3 cellular contexts compared by ENCODE assay signal in the genomic region with DNA sequence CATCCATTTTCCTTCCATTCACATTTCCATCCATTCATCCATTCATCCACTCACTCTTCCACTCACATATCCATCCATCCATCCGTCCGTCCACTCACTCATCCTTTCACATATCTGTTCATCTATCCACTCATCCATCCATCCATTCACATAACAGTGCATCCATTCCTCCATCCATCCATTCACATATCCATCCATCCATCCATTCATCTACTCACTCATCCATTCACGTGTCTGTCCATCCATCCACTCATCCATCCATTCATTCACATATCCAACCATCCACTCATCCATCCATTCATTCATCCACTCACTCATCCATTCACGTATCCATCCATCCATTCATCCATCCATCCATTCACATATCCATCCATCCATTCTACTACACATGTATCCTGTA.
TF ChIP-seq lines count a peak whose summit lies in the region.

No MANE protein-coding gene starts in this region.

TF ChIP-seq in HEK293, 187 proteins besides CTCF, POLR2A, EP300 and RAD21 (continues in another document):
- 0 out of 2 replicates have a peak, but pooled peaks have one; percentile 70 for TF ChIP-seq ZNF521 (tag by site-specific recombination; IDR thresholded peaks at IDR 0.05)
- no peak for TF ChIP-seq ZNF544 (tag by site-specific recombination; IDR thresholded peaks at IDR 0.05)
- no peak for TF ChIP-seq ZNF16 (tag by site-specific recombination; IDR thresholded peaks at IDR 0.05; ENCODE audit: low read depth)
- no peak for TF ChIP-seq MEIS1 (CRISPR knock-in tag; IDR thresholded peaks at IDR 0.05; ENCODE audit: borderline replicate concordance)
- TF ChIP-seq ZNF274 (IDR thresholded peaks at IDR 0.05; ENCODE audit: low read length), result no peak
- no peak for TF ChIP-seq ZNF274 (tag by site-specific recombination; IDR thresholded peaks at IDR 0.05; ENCODE audit: borderline replicate concordance)
- no peak for TF ChIP-seq ZNF146 (tag by site-specific recombination; IDR thresholded peaks at IDR 0.05)
- TF ChIP-seq ZNF174 (tag by site-specific recombination; IDR thresholded peaks at IDR 0.05), result no peak
- TF ChIP-seq GLI4 (tag by site-specific recombination; IDR thresholded peaks at IDR 0.05), result no peak
- no peak for TF ChIP-seq ZNF121 (tag by site-specific recombination; IDR thresholded peaks at IDR 0.05)
- no peak for TF ChIP-seq YY2 (tag by site-specific recombination; IDR thresholded peaks at IDR 0.05)
- TF ChIP-seq, protein P1, sequence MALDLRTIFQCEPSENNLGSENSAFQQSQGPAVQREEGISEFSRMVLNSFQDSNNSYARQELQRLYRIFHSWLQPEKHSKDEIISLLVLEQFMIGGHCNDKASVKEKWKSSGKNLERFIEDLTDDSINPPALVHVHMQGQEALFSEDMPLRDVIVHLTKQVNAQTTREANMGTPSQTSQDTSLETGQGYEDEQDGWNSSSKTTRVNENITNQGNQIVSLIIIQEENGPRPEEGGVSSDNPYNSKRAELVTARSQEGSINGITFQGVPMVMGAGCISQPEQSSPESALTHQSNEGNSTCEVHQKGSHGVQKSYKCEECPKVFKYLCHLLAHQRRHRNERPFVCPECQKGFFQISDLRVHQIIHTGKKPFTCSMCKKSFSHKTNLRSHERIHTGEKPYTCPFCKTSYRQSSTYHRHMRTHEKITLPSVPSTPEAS (tag by site-specific recombination; IDR thresholded peaks at IDR 0.05), result no peak
- no peak for TF ChIP-seq ZBTB21 (tag by site-specific recombination; IDR thresholded peaks at IDR 0.05)
- TF ChIP-seq, protein P2, sequence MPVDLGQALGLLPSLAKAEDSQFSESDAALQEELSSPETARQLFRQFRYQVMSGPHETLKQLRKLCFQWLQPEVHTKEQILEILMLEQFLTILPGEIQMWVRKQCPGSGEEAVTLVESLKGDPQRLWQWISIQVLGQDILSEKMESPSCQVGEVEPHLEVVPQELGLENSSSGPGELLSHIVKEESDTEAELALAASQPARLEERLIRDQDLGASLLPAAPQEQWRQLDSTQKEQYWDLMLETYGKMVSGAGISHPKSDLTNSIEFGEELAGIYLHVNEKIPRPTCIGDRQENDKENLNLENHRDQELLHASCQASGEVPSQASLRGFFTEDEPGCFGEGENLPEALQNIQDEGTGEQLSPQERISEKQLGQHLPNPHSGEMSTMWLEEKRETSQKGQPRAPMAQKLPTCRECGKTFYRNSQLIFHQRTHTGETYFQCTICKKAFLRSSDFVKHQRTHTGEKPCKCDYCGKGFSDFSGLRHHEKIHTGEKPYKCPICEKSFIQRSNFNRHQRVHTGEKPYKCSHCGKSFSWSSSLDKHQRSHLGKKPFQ (tag by site-specific recombination; IDR thresholded peaks at IDR 0.05), result no peak
- peak; percentile 13; the same call in 1 of the 2 replicates for TF ChIP-seq KLF16 (tag by site-specific recombination; IDR thresholded peaks at IDR 0.05)
- no peak for TF ChIP-seq ZFP3 (tag by site-specific recombination; IDR thresholded peaks at IDR 0.05; ENCODE audit: low read depth)
- TF ChIP-seq ZNF76 (tag by site-specific recombination; IDR thresholded peaks at IDR 0.05; ENCODE audit: borderline replicate concordance, low read depth), result no peak
- no peak for TF ChIP-seq MYNN (tag by site-specific recombination; IDR thresholded peaks at IDR 0.05; ENCODE audit: borderline replicate concordance)
- no peak for TF ChIP-seq ZNF48 (tag by site-specific recombination; IDR thresholded peaks at IDR 0.05)
- no peak for TF ChIP-seq ZFHX2 (tag by site-specific recombination; conservative IDR thresholded peaks at IDR 0.05)
- no peak for TF ChIP-seq ZNF768 (tag by site-specific recombination; IDR thresholded peaks at IDR 0.05)
- no peak for TF ChIP-seq ZIC2 (tag by site-specific recombination; IDR thresholded peaks at IDR 0.05)
- no peak for TF ChIP-seq ZNF677 (tag by site-specific recombination; IDR thresholded peaks at IDR 0.05)
- no peak for TF ChIP-seq ZNF561 (tag by site-specific recombination; IDR thresholded peaks at IDR 0.05; ENCODE audit: borderline replicate concordance)
- TF ChIP-seq ZNF423 (tag by site-specific recombination; IDR thresholded peaks at IDR 0.05), result no peak
- TF ChIP-seq ZNF391 (tag by site-specific recombination; IDR thresholded peaks at IDR 0.05; ENCODE audit: borderline replicate concordance, low read depth), result no peak
- TF ChIP-seq ZNF19 (tag by site-specific recombination; IDR thresholded peaks at IDR 0.05; ENCODE audit: low read depth), result no peak
- no peak for TF ChIP-seq ZNF843 (tag by site-specific recombination; IDR thresholded peaks at IDR 0.05)
- no peak for TF ChIP-seq KLF7 (tag by site-specific recombination; IDR thresholded peaks at IDR 0.05; ENCODE audit: borderline replicate concordance)

TF ChIP-seq in IMR-90, 13 proteins besides CTCF, POLR2A, EP300 and RAD21:
- TF ChIP-seq NFE2L2 (IDR thresholded peaks at IDR 0.05; ENCODE audit: low read depth, low read length), result no peak

TF ChIP-seq in H1, 55 proteins besides CTCF, POLR2A, EP300 and RAD21:
- TF ChIP-seq SP2 (IDR thresholded peaks at IDR 0.05; ENCODE audit: low read length) (no peak), MAFK (IDR thresholded peaks at IDR 0.05; ENCODE audit: low read depth, low read length) (no peak), JUND (IDR thresholded peaks at IDR 0.05; ENCODE audit: low read length) (no peak), RFX5 (IDR thresholded peaks at IDR 0.05; ENCODE audit: borderline replicate concordance, low read depth, low read length) (no peak), GTF2F1 (IDR thresholded peaks at IDR 0.05; ENCODE audit: borderline replicate concordance, low read depth, low read length) (no peak), SIX5 (IDR thresholded peaks at IDR 0.05; ENCODE audit: low read depth, low read length) (no peak), RNF2 (IDR thresholded peaks at IDR 0.05; ENCODE audit: borderline replicate concordance, low read depth, low read length, missing control alignments, poor library complexity, severe bottlenecking) (no peak), EZH2 (IDR thresholded peaks at IDR 0.05; ENCODE audit: low read depth, low read length, severe bottlenecking) (no peak), HDAC6 (IDR thresholded peaks at IDR 0.05; ENCODE audit: low read depth, low read length) (no peak), BCL11A (IDR thresholded peaks at IDR 0.05; ENCODE audit: low read depth in 2 of 2, low read length in 2 of 2) (no peak), TAF7 (optimal IDR thresholded peaks at IDR 0.05; ENCODE audit: borderline replicate concordance, low read depth, low read length) (no peak), SUZ12 (IDR thresholded peaks at IDR 0.05; ENCODE audit: low read length) (no peak)
- TF ChIP-seq, protein P3, sequence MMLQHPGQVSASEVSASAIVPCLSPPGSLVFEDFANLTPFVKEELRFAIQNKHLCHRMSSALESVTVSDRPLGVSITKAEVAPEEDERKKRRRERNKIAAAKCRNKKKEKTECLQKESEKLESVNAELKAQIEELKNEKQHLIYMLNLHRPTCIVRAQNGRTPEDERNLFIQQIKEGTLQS (IDR thresholded peaks at IDR 0.05; ENCODE audit: insufficient read depth, low read depth, low read length), result no peak
